ENCODE assay signal across 13 cellular contexts in the genomic region with DNA sequence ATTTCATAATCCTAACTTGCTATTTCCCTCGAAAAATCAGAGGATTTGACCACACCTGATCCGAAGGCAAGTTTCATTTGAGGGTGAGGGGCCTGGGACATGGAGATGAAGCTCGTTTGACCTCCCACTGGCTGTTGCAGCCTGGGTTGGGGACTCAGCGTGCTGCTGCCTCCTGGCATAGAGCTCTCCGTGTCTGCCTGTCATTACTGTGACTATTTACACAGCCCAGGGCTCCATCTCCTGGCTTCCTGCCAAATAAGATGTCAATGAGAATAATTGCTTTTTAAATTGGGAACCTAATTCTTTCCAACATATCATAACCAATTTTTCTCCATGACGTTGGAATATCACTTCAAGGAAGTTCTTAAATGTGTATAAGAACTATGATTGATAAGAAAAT.
DNase-seq lines count a peak whose midpoint lies in the region; ATAC-seq and TF ChIP-seq lines count a peak whose summit lies in the region.
"Had no signal": no experiment of that assay in that cellular context is flagged by ENCODE, and none has a peak within 500 bp of the region (broad histone marks: within the 10 kb centered on the region; RNA-seq: fewer than 3 reads in every experiment).

No MANE protein-coding gene starts in this region.

- DNase-seq in COLO668 (lab: John Stamatoyannopoulos, UW; ENCODE audit: unreplicated experiment) (peak; percentile 89), HT-29 (ENCODE audit: low spot score) (peak; percentile 56), NCI-H2227 (lab: John Stamatoyannopoulos, UW; ENCODE audit: unreplicated experiment) (peak; percentile 65), NCI-H1694 treated with DMSO at 0.1 percent for 48 hours (lab: John Stamatoyannopoulos, UW) (no peak), NCI-H187 (lab: John Stamatoyannopoulos, UW) (no peak)
- DNase-seq in activated CD4-positive, alpha-beta T cell treated with anti-CD3 and anti-CD28 coated beads for 36 hours = no peak
- DNase-seq: activated naive CD4-positive, alpha-beta T cell treated with anti-CD3 and anti-CD28 coated beads, Interleukin-2, amount 10 ng/mL, durations not matched to agents 7 days and 5 days; OCI-M1; SW 1271 had no signal

- CTCF ChIA-PET in activated CD4-positive, alpha-beta T cell treated with anti-CD3 and anti-CD28 coated beads for 36 hours (lab: Charles Lee) = interaction anchor here (0.8 kb wide), 1 partner anchor 295 kb away, joined by 3 read pairs; no protein-coding TSS in a partner anchor

- POLR2A ChIA-PET in activated CD4-positive, alpha-beta T cell treated with anti-CD3 and anti-CD28 coated beads for 36 hours (lab: Charles Lee) = no interaction called here

- no peaks in the 10 kb centered on the region for H3K36me3 Mint-ChIP-seq in activated CD4-positive, alpha-beta T cell treated with anti-CD3 and anti-CD28 coated beads for 36 hours (ENCODE audit: low read depth)
- H3K36me3 Mint-ChIP-seq: activated naive CD4-positive, alpha-beta T cell treated with anti-CD3 and anti-CD28 coated beads, Interleukin-2, amount 10 ng/mL, durations not matched to agents 7 days and 5 days; brain had no signal

- H3K27me3 Mint-ChIP-seq in activated CD4-positive, alpha-beta T cell treated with anti-CD3 and anti-CD28 coated beads for 36 hours = no peaks in the 10 kb centered on the region
- H3K27me3 Mint-ChIP-seq: brain had no signal

- ATAC-seq in activated CD4-positive, alpha-beta T cell treated with anti-CD3 and anti-CD28 coated beads for 36 hours = no peak
- ATAC-seq in GM18502 (IDR thresholded peaks at IDR 0.05; ENCODE audit: poor library complexity, unreplicated experiment) = no peak
- ATAC-seq: activated CD4-positive, CD25-positive, alpha-beta regulatory T cell treated with anti-CD3 and anti-CD28 coated beads, Interleukin-2, amount 50 U/mL, for 24 hours had no signal

- H3K9me3 Mint-ChIP-seq in activated CD4-positive, alpha-beta T cell treated with anti-CD3 and anti-CD28 coated beads for 36 hours (ENCODE audit: low read depth) = no peaks in the 10 kb centered on the region
- H3K9me3 Mint-ChIP-seq: activated naive CD4-positive, alpha-beta T cell treated with anti-CD3 and anti-CD28 coated beads, Interleukin-2, amount 10 ng/mL, durations not matched to agents 7 days and 5 days; brain had no signal

- H3K4me3 Mint-ChIP-seq in activated CD4-positive, alpha-beta T cell treated with anti-CD3 and anti-CD28 coated beads for 36 hours = no peak overlapping the region
- H3K4me3 Mint-ChIP-seq: activated naive CD4-positive, alpha-beta T cell treated with anti-CD3 and anti-CD28 coated beads, Interleukin-2, amount 10 ng/mL, durations not matched to agents 7 days and 5 days; brain had no signal

- H3K27ac ChIP-seq in VCaP = peak overlapping the region; percentile 45

- no peak overlapping the region for H3K27ac Mint-ChIP-seq in activated CD4-positive, alpha-beta T cell treated with anti-CD3 and anti-CD28 coated beads for 36 hours
- H3K27ac Mint-ChIP-seq: activated naive CD4-positive, alpha-beta T cell treated with anti-CD3 and anti-CD28 coated beads, Interleukin-2, amount 10 ng/mL, durations not matched to agents 7 days and 5 days had no signal

- no peak for TF ChIP-seq CTCF in VCaP (conservative IDR thresholded peaks at IDR 0.05)

- no peaks in the 10 kb centered on the region for H3K4me1 Mint-ChIP-seq in activated CD4-positive, alpha-beta T cell treated with anti-CD3 and anti-CD28 coated beads for 36 hours
- H3K4me1 Mint-ChIP-seq: activated naive CD4-positive, alpha-beta T cell treated with anti-CD3 and anti-CD28 coated beads, Interleukin-2, amount 10 ng/mL, durations not matched to agents 7 days and 5 days had no signal

- intact Hi-C loops in activated CD4-positive, alpha-beta T cell treated with anti-CD3 and anti-CD28 coated beads for 36 hours (cut with DNase I, micrococcal nuclease) = no loop called here

Comparison
In these comparisons a context has a peak if more than half of its experiments do, and no peak if none do; other contexts are left out.
1. DNase-seq: peak in COLO668 (single experiment), HT-29 (single experiment) and NCI-H2227 (single experiment); none in NCI-H1694 treated with DMSO at 0.1 percent for 48 hours (single experiment), activated CD4-positive, alpha-beta T cell treated with anti-CD3 and anti-CD28 coated beads for 36 hours (single experiment) and NCI-H187 (0 of 2).